Comparison of ENCODE assay signal across 1 cellular context in the genomic region with DNA sequence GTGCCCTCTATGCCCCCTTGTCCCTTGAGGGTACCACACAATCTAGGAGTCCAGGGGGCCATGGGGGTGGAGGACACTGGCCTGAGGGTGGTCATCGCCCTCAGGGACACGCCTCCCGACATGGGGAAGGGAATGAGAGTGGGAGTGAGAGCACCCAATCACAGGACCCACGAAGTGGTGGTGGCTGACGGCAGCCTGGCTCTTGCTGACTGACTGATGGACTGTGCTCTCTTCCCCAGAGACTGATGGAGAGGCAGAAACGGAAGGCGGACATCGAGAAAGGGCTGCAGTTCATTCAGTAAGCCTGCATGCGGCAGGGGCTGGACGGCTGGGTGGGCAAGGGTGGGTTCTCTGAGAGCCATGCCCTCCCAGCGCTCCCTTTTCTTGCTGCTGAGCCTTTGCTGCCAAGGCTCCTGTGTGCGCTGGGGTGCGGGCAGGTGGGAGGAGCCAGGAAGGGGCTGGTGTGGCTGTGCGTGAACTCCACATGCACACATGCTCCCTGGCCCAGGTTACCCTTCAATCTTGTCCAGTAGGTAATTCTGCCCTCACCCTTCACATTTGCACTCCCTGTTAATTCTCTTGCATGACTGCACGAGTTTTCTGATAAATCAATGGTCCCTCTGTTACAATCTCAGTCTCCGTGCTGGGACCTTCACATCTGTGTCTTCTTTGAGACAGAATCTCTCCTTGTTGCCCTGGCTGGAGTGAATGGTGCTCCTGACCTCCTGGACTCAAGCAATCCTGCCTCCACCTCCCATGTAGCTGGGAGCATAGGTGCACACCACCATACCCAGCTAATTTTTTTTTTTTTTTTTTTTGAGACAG.
TF ChIP-seq lines count a peak whose summit lies in the region.

No MANE protein-coding gene starts in this region.

TF ChIP-seq in HepG2, 621 proteins besides CTCF, POLR2A, EP300 and RAD21:
- TF ChIP-seq ZNF788 (CRISPR knock-in tag; IDR thresholded peaks at IDR 0.05; ENCODE audit: borderline replicate concordance) (no peak), ARHGAP35 (CRISPR knock-in tag; IDR thresholded peaks at IDR 0.05; ENCODE audit: borderline replicate concordance) (no peak), ASH2L (IDR thresholded peaks at IDR 0.05; ENCODE audit: insufficient read length, low read depth, low read length) (no peak), ZNF234 (CRISPR knock-in tag; conservative IDR thresholded peaks at IDR 0.05) (no peak), POLR2AphosphoS5 (IDR thresholded peaks at IDR 0.05; ENCODE audit: low read depth, low read length) (no peak), ZNF572 (CRISPR knock-in tag; IDR thresholded peaks at IDR 0.05) (no peak), ZNF781 (CRISPR knock-in tag; IDR thresholded peaks at IDR 0.05; ENCODE audit: borderline replicate concordance, not compliant biosample characterization) (no peak), ZSCAN29 (CRISPR knock-in tag; conservative IDR thresholded peaks at IDR 0.05) (no peak)
- TF ChIP-seq, protein P1, sequence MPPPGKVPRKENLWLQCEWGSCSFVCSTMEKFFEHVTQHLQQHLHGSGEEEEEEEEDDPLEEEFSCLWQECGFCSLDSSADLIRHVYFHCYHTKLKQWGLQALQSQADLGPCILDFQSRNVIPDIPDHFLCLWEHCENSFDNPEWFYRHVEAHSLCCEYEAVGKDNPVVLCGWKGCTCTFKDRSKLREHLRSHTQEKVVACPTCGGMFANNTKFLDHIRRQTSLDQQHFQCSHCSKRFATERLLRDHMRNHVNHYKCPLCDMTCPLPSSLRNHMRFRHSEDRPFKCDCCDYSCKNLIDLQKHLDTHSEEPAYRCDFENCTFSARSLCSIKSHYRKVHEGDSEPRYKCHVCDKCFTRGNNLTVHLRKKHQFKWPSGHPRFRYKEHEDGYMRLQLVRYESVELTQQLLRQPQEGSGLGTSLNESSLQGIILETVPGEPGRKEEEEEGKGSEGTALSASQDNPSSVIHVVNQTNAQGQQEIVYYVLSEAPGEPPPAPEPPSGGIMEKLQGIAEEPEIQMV (CRISPR knock-in tag; IDR thresholded peaks at IDR 0.05; ENCODE audit: low read depth), result no peak
- TF ChIP-seq, protein P2, sequence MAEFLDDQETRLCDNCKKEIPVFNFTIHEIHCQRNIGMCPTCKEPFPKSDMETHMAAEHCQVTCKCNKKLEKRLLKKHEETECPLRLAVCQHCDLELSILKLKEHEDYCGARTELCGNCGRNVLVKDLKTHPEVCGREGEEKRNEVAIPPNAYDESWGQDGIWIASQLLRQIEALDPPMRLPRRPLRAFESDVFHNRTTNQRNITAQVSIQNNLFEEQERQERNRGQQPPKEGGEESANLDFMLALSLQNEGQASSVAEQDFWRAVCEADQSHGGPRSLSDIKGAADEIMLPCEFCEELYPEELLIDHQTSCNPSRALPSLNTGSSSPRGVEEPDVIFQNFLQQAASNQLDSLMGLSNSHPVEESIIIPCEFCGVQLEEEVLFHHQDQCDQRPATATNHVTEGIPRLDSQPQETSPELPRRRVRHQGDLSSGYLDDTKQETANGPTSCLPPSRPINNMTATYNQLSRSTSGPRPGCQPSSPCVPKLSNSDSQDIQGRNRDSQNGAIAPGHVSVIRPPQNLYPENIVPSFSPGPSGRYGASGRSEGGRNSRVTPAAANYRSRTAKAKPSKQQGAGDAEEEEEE (CRISPR knock-in tag; IDR thresholded peaks at IDR 0.05; ENCODE audit: borderline replicate concordance), result no peak
